In the genomic region with DNA sequence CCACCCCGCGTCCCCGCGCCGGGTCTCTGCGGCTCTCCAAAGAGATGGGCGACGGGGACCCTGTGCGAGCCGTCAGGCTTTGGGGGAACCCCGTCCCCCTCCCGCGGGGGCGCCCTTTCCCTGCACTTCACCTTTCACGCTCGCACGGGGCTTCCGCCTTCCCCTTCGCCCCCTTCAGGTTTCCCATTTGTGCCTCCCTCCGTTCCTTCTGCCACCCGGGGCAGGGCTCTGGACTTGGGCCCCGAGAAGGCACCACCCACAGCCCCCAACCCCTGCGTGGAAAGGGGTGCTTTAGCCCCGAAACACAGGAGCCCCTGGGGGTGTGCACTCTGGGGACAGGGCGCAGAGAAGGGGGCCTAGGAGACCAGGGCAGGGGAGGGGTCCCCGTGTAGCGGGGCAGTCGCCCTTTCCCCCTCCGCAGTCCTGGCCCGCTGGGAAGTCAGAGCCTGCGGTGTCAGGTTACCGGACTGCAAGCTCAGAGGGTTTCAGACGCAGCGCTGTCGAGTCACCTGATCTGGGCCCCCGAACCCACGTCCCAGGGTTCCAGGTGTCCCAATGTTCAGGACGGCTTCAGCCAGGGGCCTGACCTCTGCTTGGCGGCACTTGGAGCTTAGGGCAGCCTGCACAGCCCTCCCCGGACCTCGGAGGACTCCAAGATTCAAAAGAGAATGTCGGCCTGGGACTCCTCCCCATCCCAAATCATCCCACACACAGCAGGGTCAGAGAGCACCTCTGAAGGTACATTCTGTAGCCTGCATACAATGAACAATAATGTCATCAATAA, we compare ENCODE assay signal across 11 cellular contexts. TPM values are rescaled to one million over a fixed set of nuclear protein-coding genes. Genes with fewer than 3 reads are reported as not detected.
A peak's percentile ranks its signal among the peaks of the same experiment; 100 is the strongest.
DNase-seq lines count a peak whose midpoint lies in the region; ATAC-seq and TF ChIP-seq lines count a peak whose summit lies in the region.
"Had no signal": no experiment of that assay in that cellular context is flagged by ENCODE, and none has a peak within 500 bp of the region (broad histone marks: within the 10 kb centered on the region; RNA-seq: fewer than 3 reads in every experiment).

No MANE protein-coding gene starts in this region.

- intact Hi-C loops in body of pancreas (cut with DNase I): no loop called here

- H3K9me3 ChIP-seq in body of pancreas (no peaks in the 10 kb centered on the region), suprapubic skin (no peaks in the 10 kb centered on the region)

- 1 to 2% methylated on average over 15 to 34 of the region's 42 CpGs for WGBS in body of pancreas, 2 donors
- 5% methylated on average over 4 of the region's 42 CpGs for WGBS in suprapubic skin

- peaks cover 69% of the 10 kb centered on the region for H3K27me3 Mint-ChIP-seq in activated T-cell treated with anti-CD3 and anti-CD28 coated beads, Interleukin-2, amount 50 U/mL, for 4 hours (ENCODE audit: low read depth)
- peaks cover 75% of the 10 kb centered on the region for H3K27me3 Mint-ChIP-seq in activated T-cell treated with anti-CD3 and anti-CD28 coated beads, Interleukin-2, amount 50 U/mL, for 24 hours

- H3K4me1 ChIP-seq in body of pancreas (peaks cover 11% of the 10 kb centered on the region), suprapubic skin (peaks cover 11% of the 10 kb centered on the region)

- H3K4me3 ChIP-seq in body of pancreas (peak overlapping the region; percentile 16 to 22), suprapubic skin (peak overlapping the region; percentile 46)

- no peak overlapping the region for H3K27ac Mint-ChIP-seq in activated T-cell treated with anti-CD3 and anti-CD28 coated beads, Interleukin-2, amount 50 U/mL, for 24 hours
- H3K27ac Mint-ChIP-seq in activated naive CD4-positive, alpha-beta T cell treated with anti-CD3 and anti-CD28 coated beads, Interleukin-2, amount 50 U/mL, for 72 hours: no peak overlapping the region

- H3K9me3 Mint-ChIP-seq in activated T-cell treated with anti-CD3 and anti-CD28 coated beads, Interleukin-2, amount 50 U/mL, for 4 hours: no peaks in the 10 kb centered on the region
- H3K9me3 Mint-ChIP-seq in activated T-cell treated with anti-CD3 and anti-CD28 coated beads, Interleukin-2, amount 50 U/mL, for 24 hours: no peaks in the 10 kb centered on the region
- no peaks in the 10 kb centered on the region for H3K9me3 Mint-ChIP-seq in activated naive CD4-positive, alpha-beta T cell treated with anti-CD3 and anti-CD28 coated beads, Interleukin-2, amount 50 U/mL, for 72 hours

- H3K4me1 Mint-ChIP-seq in activated T-cell treated with anti-CD3 and anti-CD28 coated beads, Interleukin-2, amount 50 U/mL, for 4 hours (ENCODE audit: low read depth): peaks cover 8% of the 10 kb centered on the region
- H3K4me1 Mint-ChIP-seq in activated T-cell treated with anti-CD3 and anti-CD28 coated beads, Interleukin-2, amount 50 U/mL, for 24 hours (ENCODE audit: low read depth): peaks cover 8% of the 10 kb centered on the region

- H3K27ac ChIP-seq in body of pancreas (no peak overlapping the region), suprapubic skin (no peak overlapping the region)

- TF ChIP-seq EP300 in suprapubic skin (IDR thresholded peaks at IDR 0.05): no peak

- no peak for DNase-seq in activated T-cell treated with anti-CD3 and anti-CD28 coated beads, Interleukin-2, amount 50 U/mL, for 4 hours
- DNase-seq in activated T-cell treated with anti-CD3 and anti-CD28 coated beads, Interleukin-2, amount 50 U/mL, for 24 hours: no peak
- DNase-seq in body of pancreas: peak in 3 of 4 donors; percentile 21 to 49 (median 25)
- peak; percentile 81 for DNase-seq in iPS-NIHi7 (ENCODE audit: extremely low spot score)
- no peak for DNase-seq in suprapubic skin (ENCODE audit: low spot score in 2 of 2)
- DNase-seq in activated naive CD4-positive, alpha-beta T cell treated with anti-CD3 and anti-CD28 coated beads, Interleukin-2, amount 50 U/mL, for 72 hours (ENCODE audit: low spot score in 2 of 2): no peak
- DNase-seq in AG20443 (ENCODE audit: low spot score): no peak
- DNase-seq: activated CD4-positive, CD25-positive, alpha-beta regulatory T cell; NCI-H446 had no signal

- TF ChIP-seq POLR2A in body of pancreas (IDR thresholded peaks at IDR 0.05): no peak
- TF ChIP-seq POLR2A in suprapubic skin (IDR thresholded peaks at IDR 0.05): no peak

- H3K36me3 ChIP-seq in body of pancreas (replicated peaks in 1 of 2; ENCODE audit: insufficient read depth in 1 of 2, low read depth in 2 of 2) (no peaks in the 10 kb centered on the region), suprapubic skin (no peaks in the 10 kb centered on the region)

- peak; percentile 28 to 32 for ATAC-seq in activated T-cell treated with anti-CD3 and anti-CD28 coated beads, Interleukin-2, amount 50 U/mL, for 4 hours
- ATAC-seq in body of pancreas (peak; percentile 60), HG02970 (IDR thresholded peaks at IDR 0.05; ENCODE audit: low FRiP score, unreplicated experiment) (no peak)
- no peak for ATAC-seq in activated naive CD4-positive, alpha-beta T cell treated with anti-CD3 and anti-CD28 coated beads, Interleukin-2, amount 50 U/mL, for 72 hours

- peak overlapping the region; percentile 29 for H3K4me3 Mint-ChIP-seq in activated T-cell treated with anti-CD3 and anti-CD28 coated beads, Interleukin-2, amount 50 U/mL, for 4 hours
- H3K4me3 Mint-ChIP-seq in activated T-cell treated with anti-CD3 and anti-CD28 coated beads, Interleukin-2, amount 50 U/mL, for 24 hours: no peak overlapping the region

- TF ChIP-seq CTCF in body of pancreas (IDR thresholded peaks at IDR 0.05) (no peak), suprapubic skin (IDR thresholded peaks at IDR 0.05) (no peak)

- H3K27me3 ChIP-seq in body of pancreas (no peaks in the 10 kb centered on the region), suprapubic skin (peaks cover 76% of the 10 kb centered on the region)

- no peaks in the 10 kb centered on the region for H3K36me3 Mint-ChIP-seq in activated T-cell treated with anti-CD3 and anti-CD28 coated beads, Interleukin-2, amount 50 U/mL, for 4 hours (ENCODE audit: insufficient read depth)
- H3K36me3 Mint-ChIP-seq in activated T-cell treated with anti-CD3 and anti-CD28 coated beads, Interleukin-2, amount 50 U/mL, for 24 hours (ENCODE audit: low read depth): no peaks in the 10 kb centered on the region
- H3K36me3 Mint-ChIP-seq in activated naive CD4-positive, alpha-beta T cell treated with anti-CD3 and anti-CD28 coated beads, Interleukin-2, amount 50 U/mL, for 72 hours: peaks cover 0 to 4% of the 10 kb centered on the region in 2 donors

RNA-seq across cellular contexts. Expression of a gene that starts 6.7 kb away (rescaled TPM):
- under 1 TPM in 1 of 3 donors, not detected in 2; 0.16 TPM for total RNA-seq in activated T-cell treated with anti-CD3 and anti-CD28 coated beads, Interleukin-2, amount 50 U/mL, for 4 hours
- total RNA-seq in body of pancreas (under 1 TPM in 1 of 2 donors, not detected in 1; 0.26 TPM), suprapubic skin (1 to 10 TPM in 2 of 4 donors, under 1 TPM in 2; 0.42 to 1.6 (median 0.84) TPM)
- under 1 TPM in 1 of 2 donors, not detected in 1; 0.10 TPM for total RNA-seq in activated naive CD4-positive, alpha-beta T cell treated with anti-CD3 and anti-CD28 coated beads, Interleukin-2, amount 50 U/mL, for 72 hours
- total RNA-seq: lung microvascular endothelial cell had no signal

RNA-seq across cellular contexts. Expression of a gene that starts 40.1 kb away (rescaled TPM):
- total RNA-seq in activated T-cell treated with anti-CD3 and anti-CD28 coated beads, Interleukin-2, amount 50 U/mL, for 4 hours: 1 to 10 TPM in 2 of 3 donors, under 1 TPM in 1; 0.29 to 1.6 (median 1.2) TPM
- total RNA-seq in body of pancreas: 10 to 100 TPM; 21.8 to 81.1 TPM
- total RNA-seq in suprapubic skin: 10 to 100 TPM; 10.8 to 18.3 (median 12.6) TPM
- total RNA-seq in activated naive CD4-positive, alpha-beta T cell treated with anti-CD3 and anti-CD28 coated beads, Interleukin-2, amount 50 U/mL, for 72 hours: under 1 TPM; 0.29 to 0.50 TPM

RNA-seq across cellular contexts. Expression of a gene that starts 44.6 kb away (rescaled TPM):
- total RNA-seq in activated T-cell treated with anti-CD3 and anti-CD28 coated beads, Interleukin-2, amount 50 U/mL, for 4 hours: 100 to 1,000 TPM; 245 to 297 (median 279) TPM
- total RNA-seq in body of pancreas (100 to 1,000 TPM in 1 of 2 donors, 10 to 100 TPM in 1; 53.2 to 167 TPM), suprapubic skin (100 to 1,000 TPM; 120 to 291 (median 151) TPM)
- total RNA-seq in activated naive CD4-positive, alpha-beta T cell treated with anti-CD3 and anti-CD28 coated beads, Interleukin-2, amount 50 U/mL, for 72 hours: 10 to 100 TPM; 56.9 to 93.2 TPM

Comparison
In these comparisons a context has a peak if more than half of its experiments do, and no peak if none do; other contexts are left out.
1. ATAC-seq: peak in activated T-cell treated with anti-CD3 and anti-CD28 coated beads, Interleukin-2, amount 50 U/mL, for 4 hours (2 of 2) and body of pancreas (single experiment); none in HG02970 (single experiment) and activated naive CD4-positive, alpha-beta T cell treated with anti-CD3 and anti-CD28 coated beads, Interleukin-2, amount 50 U/mL, for 72 hours (0 of 2).
2. DNase-seq: peak in body of pancreas (3 of 4) and iPS-NIHi7 (single experiment); none in activated T-cell treated with anti-CD3 and anti-CD28 coated beads, Interleukin-2, amount 50 U/mL, for 4 hours (single experiment), activated T-cell treated with anti-CD3 and anti-CD28 coated beads, Interleukin-2, amount 50 U/mL, for 24 hours (single experiment), suprapubic skin (0 of 2), activated naive CD4-positive, alpha-beta T cell treated with anti-CD3 and anti-CD28 coated beads, Interleukin-2, amount 50 U/mL, for 72 hours (0 of 2) and AG20443 (single experiment).
3. RNA of a gene that starts 40.1 kb away (total RNA-seq): 21.8 to 81.1 TPM in body of pancreas and 10.8 to 18.3 TPM in suprapubic skin; 0.29 to 1.6 TPM in activated T-cell treated with anti-CD3 and anti-CD28 coated beads, Interleukin-2, amount 50 U/mL, for 4 hours and 0.29 to 0.50 TPM in activated naive CD4-positive, alpha-beta T cell treated with anti-CD3 and anti-CD28 coated beads, Interleukin-2, amount 50 U/mL, for 72 hours; every median in the first group is over 4 times any median in the second.